ENCODE assay signal across 12 cellular contexts in genomic region chr10:19785366-19785765, GRCh38. TPM values are rescaled to one million over a fixed set of nuclear protein-coding genes. Genes with fewer than 3 reads are reported as not detected.
DNase-seq lines count a peak whose midpoint lies in the region; TF ChIP-seq lines count a peak whose summit lies in the region.
"Had no signal": no experiment of that assay in that cellular context is flagged by ENCODE, and none has a peak within 500 bp of the region (broad histone marks: within the 10 kb centered on the region; RNA-seq: fewer than 3 reads in every experiment).

No MANE protein-coding gene starts in this region.

- H3F3A ChIP-seq in smooth muscle cell (ENCODE audit: low read depth), result no peaks in the 10 kb centered on the region

- no peaks in the 10 kb centered on the region for H3K36me3 ChIP-seq in A673 (ENCODE audit: insufficient read depth, low read length, poor library complexity, severe bottlenecking)
- H3K36me3 ChIP-seq in smooth muscle cell (ENCODE audit: low read depth), result no peaks in the 10 kb centered on the region

- peak; percentile 95 for DNase-seq in A673 (ENCODE audit: low spot score)
- peak; percentile 4 for DNase-seq in H4 (ENCODE audit: low spot score)
- DNase-seq in astrocyte of the hippocampus (ENCODE audit: low read depth, low spot score), result peak; percentile 7
- DNase-seq in fibroblast of mammary gland (ENCODE audit: low read depth), result peak; percentile 14
- no peak for DNase-seq in nucleus accumbens (lab: John Stamatoyannopoulos, UW)
- DNase-seq in DMS79 (lab: John Stamatoyannopoulos, UW), result no peak
- no peak for DNase-seq in smooth muscle cell (lab: John Stamatoyannopoulos, UW; ENCODE audit: unreplicated experiment)
- no peak for DNase-seq in midbrain (lab: John Stamatoyannopoulos, UW)
- DNase-seq: CD4-positive, alpha-beta memory T cell; DMS79 treated with DMSO at 0.1 percent for 48 hours; EL had no signal

- no TSS peak for BruUV-seq in A673 (replicated peaks; lab: Mats Ljungman, UMichigan)

- TF ChIP-seq CTCF in A673 (conservative IDR thresholded peaks at IDR 0.05; ENCODE audit: low read depth, low read length), result no peak
- no peak for TF ChIP-seq CTCF in fibroblast of mammary gland (conservative IDR thresholded peaks at IDR 0.05; ENCODE audit: control insufficient read depth, insufficient read depth, low read depth, low read length)
- no peak for TF ChIP-seq CTCF in smooth muscle cell (IDR thresholded peaks at IDR 0.05; ENCODE audit: borderline replicate concordance, insufficient read depth, poor library complexity, severe bottlenecking)

- H3K27ac ChIP-seq in A673 (ENCODE audit: low read depth, low read length, poor library complexity, severe bottlenecking), result peak overlapping the region; percentile 39
- H3K27ac ChIP-seq in smooth muscle cell (ENCODE audit: low read depth), result no peak overlapping the region
- H3K27ac ChIP-seq: C4-2B had no signal

- no peak overlapping the region for H3K9ac ChIP-seq in smooth muscle cell (ENCODE audit: low read depth)

- H3K79me2 ChIP-seq in smooth muscle cell (ENCODE audit: low read depth), result no peaks in the 10 kb centered on the region

- H4K20me1 ChIP-seq in smooth muscle cell (ENCODE audit: low read depth), result no peaks in the 10 kb centered on the region

- POLR2A ChIA-PET in A673 (lab: Charles Lee; ENCODE audit: low non-redundant PET), result no interaction called here

- no peaks in the 10 kb centered on the region for H3K9me3 ChIP-seq in A673 (ENCODE audit: low read depth, low read length, poor library complexity, severe bottlenecking)
- H3K9me3 ChIP-seq in smooth muscle cell (replicated peaks; ENCODE audit: low read depth), result no peaks in the 10 kb centered on the region

- intact Hi-C loops in A673 (cut with micrococcal nuclease; ENCODE audit: unreplicated experiment), result loop anchor here (5.0 kb wide), 3 partner anchors 158 to 373 kb away; no protein-coding TSS in a partner anchor

- H3K27me3 ChIP-seq in A673 (replicated peaks; ENCODE audit: insufficient read depth, low read depth, low read length, poor library complexity) (no peaks in the 10 kb centered on the region), smooth muscle cell (ENCODE audit: low read depth) (no peaks in the 10 kb centered on the region)

- no peak overlapping the region for H3K4me3 ChIP-seq in A673 (ENCODE audit: low read depth, low read length, poor library complexity, severe bottlenecking)
- H3K4me3 ChIP-seq in fibroblast of mammary gland (ENCODE audit: control insufficient read depth, low read depth, low read length), result no peak overlapping the region
- no peak overlapping the region for H3K4me3 ChIP-seq in smooth muscle cell

- H3K4me1 ChIP-seq in A673 (ENCODE audit: insufficient read depth, low read length, poor library complexity, severe bottlenecking) (peaks cover 20% of the 10 kb centered on the region), smooth muscle cell (ENCODE audit: low read depth) (peaks cover 7% of the 10 kb centered on the region)

- no peak overlapping the region for H2AFZ ChIP-seq in smooth muscle cell (ENCODE audit: low read depth)

- CTCF ChIA-PET in A673 (lab: Charles Lee), result no interaction called here

- no peak overlapping the region for H3K4me2 ChIP-seq in smooth muscle cell

- 49% methylated on average over 3 of the region's 3 CpGs for WGBS in smooth muscle cell (ENCODE audit: low lambda C conversion rate)

RNA-seq across cellular contexts. Expression of gene PLXDC2, which starts 30.9 kb away (rescaled TPM):
- total RNA-seq in A673 (2021), result 69.6 and 74.8 TPM in 2 replicates
- 27.9 and 30.3 TPM in 2 replicates for total RNA-seq in H4 (2014; rRNA removed; shearing (Covaris generic))
- total RNA-seq in smooth muscle cell, result 23.8 and 24.9 TPM in 2 replicates
- polyA plus RNA-seq in smooth muscle cell, result 7.3 and 11.3 TPM in 2 replicates
- polyA plus RNA-seq: CD4-positive, alpha-beta memory T cell had no signal

Comparison
In these comparisons a context has a peak if more than half of its experiments do, and no peak if none do; other contexts are left out.
1. DNase-seq: peak in A673 (single experiment), H4 (single experiment), astrocyte of the hippocampus (single experiment) and fibroblast of mammary gland (single experiment); none in nucleus accumbens (0 of 56), DMS79 (single experiment), smooth muscle cell (single experiment) and midbrain (single experiment).